In the genomic region with DNA sequence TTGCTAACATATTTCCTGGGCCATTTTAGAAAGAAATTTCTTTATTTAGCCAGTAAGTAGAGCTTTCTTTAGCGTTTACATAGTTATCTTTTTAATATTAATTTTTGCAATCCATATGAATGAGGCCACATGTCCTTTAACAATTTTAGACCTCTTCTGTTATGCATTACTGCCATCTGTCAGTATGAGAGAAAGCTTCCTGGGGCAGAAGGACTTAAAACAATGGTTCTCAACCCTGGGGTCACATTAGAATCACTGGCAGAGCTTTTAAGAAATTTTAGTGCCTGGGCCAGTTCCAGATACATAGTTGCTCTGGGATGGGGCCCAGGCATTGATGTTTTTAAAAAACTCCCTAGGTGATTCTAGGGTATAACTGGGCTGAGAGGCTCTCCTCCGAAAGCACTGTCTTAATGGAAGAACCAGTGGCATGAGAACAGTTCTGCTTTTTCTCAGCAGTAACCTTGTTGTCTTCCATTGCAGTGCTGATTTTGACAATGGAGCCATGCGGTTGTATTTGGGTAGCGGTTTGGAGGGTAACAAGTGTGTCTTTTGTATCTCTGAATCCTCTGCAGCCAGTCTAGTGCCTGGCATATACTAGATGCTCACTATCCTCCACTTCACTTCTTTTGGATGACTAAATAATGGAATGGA, we compare ENCODE assay signal across 9 cellular contexts.
DNase-seq lines count a peak whose midpoint lies in the region; ATAC-seq and TF ChIP-seq lines count a peak whose summit lies in the region.
"Had no signal": no experiment of that assay in that cellular context is flagged by ENCODE, and none has a peak within 500 bp of the region (broad histone marks: within the 10 kb centered on the region; RNA-seq: fewer than 3 reads in every experiment).

No MANE protein-coding gene starts in this region.

- TF ChIP-seq CTCF in OCI-LY1 (IDR thresholded peaks at IDR 0.05; ENCODE audit: low read length) (peak; percentile 60), colonic mucosa (IDR thresholded peaks at IDR 0.05) (no peak), Caco-2 (IDR thresholded peaks at IDR 0.05; ENCODE audit: insufficient read depth in 1 of 2, low read depth in 1 of 2, low read length in 1 of 2, severe bottlenecking in 1 of 2, unreplicated experiment in 1 of 2) (no peak)

- ATAC-seq in GM18867 (IDR thresholded peaks at IDR 0.05; ENCODE audit: unreplicated experiment) (peak; percentile 33), GM18505 (IDR thresholded peaks at IDR 0.05; ENCODE audit: unreplicated experiment) (no peak)

- H3F3A ChIP-seq in OCI-LY1 (ENCODE audit: insufficient read depth, low read length), result peaks cover 12% of the 10 kb centered on the region; the same call in 1 of the 2 replicates

- H3K9me3 ChIP-seq in OCI-LY1 (ENCODE audit: low read length), result peaks cover 6% of the 10 kb centered on the region; the same call in 1 of the 2 replicates
- H3K9me3 ChIP-seq in colonic mucosa, result no peaks in the 10 kb centered on the region
- no peaks in the 10 kb centered on the region for H3K9me3 ChIP-seq in Caco-2

- no peaks in the 10 kb centered on the region for H3K27me3 ChIP-seq in OCI-LY1 (ENCODE audit: insufficient read depth, low read length)
- H3K27me3 ChIP-seq in colonic mucosa, result no peaks in the 10 kb centered on the region
- H3K27me3 ChIP-seq in Caco-2 (replicated peaks; ENCODE audit: control insufficient read depth, insufficient read depth, low read length), result no peaks in the 10 kb centered on the region
- H3K27me3 ChIP-seq in H7 (ENCODE audit: control insufficient read depth, insufficient read depth, low read length), result no peaks in the 10 kb centered on the region

- H3K79me2 ChIP-seq in OCI-LY1 (ENCODE audit: insufficient read depth, low read length), result peaks cover 49% of the 10 kb centered on the region

- H4K20me1 ChIP-seq in OCI-LY1 (ENCODE audit: insufficient read depth, low read length), result no peaks in the 10 kb centered on the region

- H3K4me1 ChIP-seq in OCI-LY1 (ENCODE audit: insufficient read depth, low read length, severe bottlenecking) (peaks cover 80% of the 10 kb centered on the region), colonic mucosa (no peaks in the 10 kb centered on the region), Caco-2 (no peaks in the 10 kb centered on the region)

- intact Hi-C loops in colonic mucosa (cut with DNase I) (no loop called here), Caco-2 (cut with micrococcal nuclease; ENCODE audit: unreplicated experiment) (loop anchor here (10.0 kb wide), 1 partner anchor 280 kb away; no protein-coding TSS in a partner anchor)

- no peak overlapping the region for H2AFZ ChIP-seq in OCI-LY1 (ENCODE audit: low read length)

- peak overlapping the region; percentile 76 for H3K4me2 ChIP-seq in OCI-LY1 (ENCODE audit: low read length)

- H3K4me3 Mint-ChIP-seq in Caco-2 (ENCODE audit: unreplicated experiment), result no peak overlapping the region

- H3K4me3 ChIP-seq in OCI-LY1 (ENCODE audit: low read depth, low read length, poor library complexity, severe bottlenecking) (peak overlapping the region; percentile 59), colonic mucosa (no peak overlapping the region), Caco-2 (ENCODE audit: low read depth, low read length) (no peak overlapping the region), H7 (ENCODE audit: insufficient read depth, low read depth, low read length) (no peak overlapping the region)

- TF ChIP-seq POLR2A in GM18505 (IDR thresholded peaks at IDR 0.05; ENCODE audit: borderline replicate concordance, extremely low read depth, insufficient read depth, insufficient read length), result no peak

- POLR2A ChIA-PET in Caco-2 (lab: Charles Lee), result no interaction called here

- BruUV-seq in Caco-2 (replicated peaks; lab: Mats Ljungman, UMichigan), result no TSS peak

- H3K36me3 ChIP-seq in OCI-LY1 (ENCODE audit: insufficient read depth, low read length) (peaks cover 16% of the 10 kb centered on the region), colonic mucosa (no peaks in the 10 kb centered on the region), Caco-2 (ENCODE audit: control insufficient read depth, insufficient read depth, low read length) (no peaks in the 10 kb centered on the region), H7 (replicated peaks; ENCODE audit: control insufficient read depth, insufficient read depth, low read length) (no peaks in the 10 kb centered on the region)

- H3K9ac ChIP-seq in OCI-LY1 (ENCODE audit: low read length) (peak overlapping the region; percentile 63), colonic mucosa (ENCODE audit: low read depth in 2 of 2, low read length in 2 of 2) (no peak overlapping the region)

- H3K36me3 Mint-ChIP-seq in Caco-2 (ENCODE audit: insufficient read depth, unreplicated experiment), result no peaks in the 10 kb centered on the region

- CTCF ChIA-PET in Caco-2 (lab: Charles Lee), result no interaction called here

- H3K9me2 ChIP-seq in OCI-LY1 (ENCODE audit: low read depth, low read length), result no peaks in the 10 kb centered on the region

- peak; percentile 4 for DNase-seq in CD1c-positive myeloid dendritic cell (ENCODE audit: extremely low spot score)
- DNase-seq in globus pallidus (ENCODE audit: low spot score), result peak; percentile 37
- DNase-seq in colonic mucosa, result no peak
- DNase-seq in Caco-2, result no peak
- no peak for DNase-seq in H7
- DNase-seq: occipital lobe had no signal

- peaks cover 10% of the 10 kb centered on the region for H3K9me3 Mint-ChIP-seq in Caco-2 (ENCODE audit: unreplicated experiment)

- H3K27me3 Mint-ChIP-seq in Caco-2 (ENCODE audit: insufficient read depth, unreplicated experiment), result peaks cover 3% of the 10 kb centered on the region

- no peak overlapping the region for H3K27ac Mint-ChIP-seq in Caco-2 (ENCODE audit: unreplicated experiment)

- no peaks in the 10 kb centered on the region for H3K4me1 Mint-ChIP-seq in Caco-2 (ENCODE audit: low read depth, unreplicated experiment)

- peak overlapping the region; percentile 94 for H3K27ac ChIP-seq in OCI-LY1 (ENCODE audit: low read depth, low read length, poor library complexity, severe bottlenecking)
- no peak overlapping the region for H3K27ac ChIP-seq in colonic mucosa

Comparison
In these comparisons a context has a peak if more than half of its experiments do, and no peak if none do; other contexts are left out.
1. DNase-seq: peak in CD1c-positive myeloid dendritic cell (single experiment) and globus pallidus (single experiment); none in colonic mucosa (single experiment), Caco-2 (0 of 2) and H7 (single experiment).